8 cellular contexts compared by ENCODE assay signal in genomic region chr20:2006452-2007381, GRCh38.
DNase-seq lines count a peak whose midpoint lies in the region; ATAC-seq and TF ChIP-seq lines count a peak whose summit lies in the region.

No MANE protein-coding gene starts in this region.

- CTCF ChIA-PET in AG04449 (lab: Yijun Ruan, JAX), result interaction anchor here (0.6 to 5.8 kb wide), 36 partner anchors 9 to 449 kb away, joined by 3 to 129 read pairs (median 4); no protein-coding TSS in a partner anchor

- no peak overlapping the region for H3K4me3 ChIP-seq in AG04449 (ENCODE audit: low read depth, low read length)

- DNase-seq in AG04449 (ENCODE audit: low read depth, low spot score) (no peak), ELF-1 (ENCODE audit: low read depth, low spot score) (peak; percentile 66), NCI-H2171 treated with DMSO at 0.1 percent for 48 hours (lab: John Stamatoyannopoulos, UW) (peak; percentile 28), amniotic epithelial cell (ENCODE audit: low read depth) (peak; percentile 94), kidney glomerular epithelial cell (lab: John Stamatoyannopoulos, UW) (peak; percentile 16), stromal cell of bone marrow (ENCODE audit: low read depth) (peak; percentile 29), 8988T (no peak)

- no peak for ATAC-seq in HG02588 (IDR thresholded peaks at IDR 0.05; ENCODE audit: unreplicated experiment)

- peak; percentile 62 for TF ChIP-seq CTCF in AG04449 (IDR thresholded peaks at IDR 0.05; ENCODE audit: insufficient read depth, low read length, missing control alignments)

- POLR2A ChIA-PET in AG04449 (lab: Yijun Ruan, JAX), result no interaction called here

Comparison
In these comparisons a context has a peak if more than half of its experiments do, and no peak if none do; other contexts are left out.
1. DNase-seq: peak in ELF-1 (single experiment), NCI-H2171 treated with DMSO at 0.1 percent for 48 hours (single experiment), amniotic epithelial cell (single experiment), kidney glomerular epithelial cell (single experiment) and stromal cell of bone marrow (single experiment); none in AG04449 (single experiment) and 8988T (single experiment).